In genomic region chr16:30382398-30383015, GRCh38 we compare ENCODE assay signal across 9 cellular contexts. TPM values are rescaled to one million over a fixed set of nuclear protein-coding genes. Genes with fewer than 3 reads are reported as not detected.
DNase-seq lines count a peak whose midpoint lies in the region; ATAC-seq and TF ChIP-seq lines count a peak whose summit lies in the region.
"Had no signal": no experiment of that assay in that cellular context is flagged by ENCODE, and none has a peak within 500 bp of the region (broad histone marks: within the 10 kb centered on the region; RNA-seq: fewer than 3 reads in every experiment).

A gene with protein sequence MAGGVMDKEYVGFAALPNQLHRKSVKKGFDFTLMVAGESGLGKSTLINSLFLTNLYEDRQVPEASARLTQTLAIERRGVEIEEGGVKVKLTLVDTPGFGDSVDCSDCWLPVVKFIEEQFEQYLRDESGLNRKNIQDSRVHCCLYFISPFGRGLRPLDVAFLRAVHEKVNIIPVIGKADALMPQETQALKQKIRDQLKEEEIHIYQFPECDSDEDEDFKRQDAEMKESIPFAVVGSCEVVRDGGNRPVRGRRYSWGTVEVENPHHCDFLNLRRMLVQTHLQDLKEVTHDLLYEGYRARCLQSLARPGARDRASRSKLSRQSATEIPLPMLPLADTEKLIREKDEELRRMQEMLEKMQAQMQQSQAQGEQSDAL (minus strand): TSS chr16:30382561. CDS start chr16:30382542, 19 bp downstream.

- DNase-seq in activated naive CD4-positive, alpha-beta T cell treated with anti-CD3 and anti-CD28 coated beads, Interleukin-2, amount 50 U/mL, for 72 hours (ENCODE audit: low spot score in 2 of 2) = peak; percentile 71 to 81
- peak; percentile 77 to 80 for DNase-seq in stimulated activated CD4-positive, alpha-beta T cell treated with anti-CD3 and anti-CD28 coated beads, Interleukin-2, amount 100 ng/mL, for 24 hours
- no peak for DNase-seq in RKO (ENCODE audit: low spot score)

- TF ChIP-seq CTCF in GM12875 (IDR thresholded peaks at IDR 0.05; ENCODE audit: borderline replicate concordance, insufficient read depth, low read depth, low read length) = no peak

- peak; percentile 94 for TF ChIP-seq POLR2A in Raji (IDR thresholded peaks at IDR 0.05; ENCODE audit: insufficient read depth, low read depth, low read length)

- peak; percentile 33 to 45 for ATAC-seq in activated naive CD4-positive, alpha-beta T cell treated with anti-CD3 and anti-CD28 coated beads, Interleukin-2, amount 50 U/mL, for 72 hours
- no peak for ATAC-seq in GM19452 (IDR thresholded peaks at IDR 0.05; ENCODE audit: unreplicated experiment)
- no peak for ATAC-seq in HG03280 (IDR thresholded peaks at IDR 0.05; ENCODE audit: unreplicated experiment)
- no peak for ATAC-seq in GM18870 (IDR thresholded peaks at IDR 0.05; ENCODE audit: unreplicated experiment)

- no peaks in the 10 kb centered on the region for H3K9me3 Mint-ChIP-seq in activated naive CD4-positive, alpha-beta T cell treated with anti-CD3 and anti-CD28 coated beads, Interleukin-2, amount 50 U/mL, for 72 hours
- H3K9me3 Mint-ChIP-seq: dendritic cell treated with granulocyte-macrophage colony-stimulating factor and Interleukin-4, amounts not matched to agents 40 ng/mL and 50 ng/mL, for 4 days had no signal

- peaks cover 26 to 28% of the 10 kb centered on the region in 2 donors for H3K36me3 Mint-ChIP-seq in activated naive CD4-positive, alpha-beta T cell treated with anti-CD3 and anti-CD28 coated beads, Interleukin-2, amount 50 U/mL, for 72 hours

- H3K27ac Mint-ChIP-seq in activated naive CD4-positive, alpha-beta T cell treated with anti-CD3 and anti-CD28 coated beads, Interleukin-2, amount 50 U/mL, for 72 hours = peak within 1 kb of the TSS; percentile 94 to 98
- H3K27ac Mint-ChIP-seq: dendritic cell treated with granulocyte-macrophage colony-stimulating factor and Interleukin-4, amounts not matched to agents 40 ng/mL and 50 ng/mL, for 4 days had no signal

- H3K4me3 ChIP-seq in GM12875 (ENCODE audit: low read depth, low read length) = peak within 1 kb of the TSS; percentile 59

RNA-seq across cellular contexts. Expression of the gene that starts here (rescaled TPM):
- total RNA-seq in activated naive CD4-positive, alpha-beta T cell treated with anti-CD3 and anti-CD28 coated beads, Interleukin-2, amount 50 U/mL, for 72 hours = 100 to 1,000 TPM; 161 to 208 TPM

Comparison
In these comparisons a context has a peak if more than half of its experiments do, and no peak if none do; other contexts are left out.
1. ATAC-seq: peak in activated naive CD4-positive, alpha-beta T cell treated with anti-CD3 and anti-CD28 coated beads, Interleukin-2, amount 50 U/mL, for 72 hours (2 of 2); none in GM19452 (single experiment), HG03280 (single experiment) and GM18870 (single experiment).